Comparison of ENCODE assay signal across 9 cellular contexts in the genomic region with DNA sequence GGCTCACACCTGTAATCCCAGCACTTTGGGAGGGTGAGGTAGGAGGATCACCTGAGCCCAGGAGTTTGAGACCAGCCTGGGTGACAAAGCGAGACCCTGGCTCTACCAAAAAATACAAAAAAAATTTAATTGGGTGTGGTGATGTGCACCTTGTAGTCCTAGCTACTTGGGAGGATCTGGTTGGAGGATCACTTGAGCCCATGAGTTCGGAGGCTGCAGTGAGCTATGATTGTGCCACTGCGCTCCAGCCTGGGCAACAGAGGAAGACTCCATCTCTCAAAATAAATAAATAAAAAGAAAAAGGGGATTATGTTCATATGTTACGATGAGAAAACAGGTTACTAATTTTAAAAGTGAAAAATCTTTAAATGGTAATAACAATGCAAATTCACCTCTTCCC. TPM values are rescaled to one million over a fixed set of nuclear protein-coding genes. Genes with fewer than 3 reads are reported as not detected.
A peak's percentile ranks its signal among the peaks of the same experiment; 100 is the strongest.
DNase-seq lines count a peak whose midpoint lies in the region; ATAC-seq and TF ChIP-seq lines count a peak whose summit lies in the region.
"Had no signal": no experiment of that assay in that cellular context is flagged by ENCODE, and none has a peak within 500 bp of the region (broad histone marks: within the 10 kb centered on the region; RNA-seq: fewer than 3 reads in every experiment).

No MANE protein-coding gene starts in this region.

- peak overlapping the region in 3 of 5 donors; percentile 63 to 87 (median 79) for H3K9ac ChIP-seq in subcutaneous abdominal adipose tissue (ENCODE audit: low read length in 5 of 5)

- peak overlapping the region; percentile 60 to 72 for H3K4me3 ChIP-seq in gastroesophageal sphincter
- H3K4me3 ChIP-seq in subcutaneous abdominal adipose tissue (ENCODE audit: low read depth in 1 of 5, low read length in 5 of 5) = peak overlapping the region; percentile 35 to 96 (median 83)

- peak; percentile 21 for DNase-seq in activated CD4-positive, alpha-beta T cell treated with anti-CD3 and anti-CD28 coated beads for 48 hours
- no peak for DNase-seq in activated CD4-positive, alpha-beta T cell treated with anti-CD3 and anti-CD28 coated beads, Interleukin-2, amount 50 U/mL, for 1 hour
- no peak for DNase-seq in WTC11 (ENCODE audit: low spot score)
- no peak for DNase-seq in NCI-H2029 (lab: John Stamatoyannopoulos, UW)
- DNase-seq in NCI-H2196 treated with DMSO at 0.1 percent for 48 hours (lab: John Stamatoyannopoulos, UW; ENCODE audit: unreplicated experiment) = no peak
- no peak for DNase-seq in NCI-H69 (lab: John Stamatoyannopoulos, UW)
- DNase-seq: NCI-H2227 treated with DMSO at 0.1 percent for 48 hours had no signal

- peak overlapping the region; percentile 45 for H3K4me3 Mint-ChIP-seq in WTC11

- H3K36me3 ChIP-seq in gastroesophageal sphincter = peaks cover 0 to 9% of the 10 kb centered on the region in 2 donors
- peaks cover 0 to 9% (median 4%) of the 10 kb centered on the region in 5 donors for H3K36me3 ChIP-seq in subcutaneous abdominal adipose tissue (ENCODE audit: control insufficient read depth in 5 of 5, insufficient read depth in 5 of 5, low read length in 5 of 5)

- H3K9me3 ChIP-seq in gastroesophageal sphincter (no peaks in the 10 kb centered on the region), subcutaneous abdominal adipose tissue (ENCODE audit: control insufficient read depth in 5 of 5, low read length in 5 of 5) (no peaks in the 10 kb centered on the region)

- TF ChIP-seq CTCF in WTC11 (IDR thresholded peaks at IDR 0.05) = no peak
- TF ChIP-seq CTCF in gastroesophageal sphincter (IDR thresholded peaks at IDR 0.05) = no peak

- 72 to 75% methylated on average over 4 of the region's 4 CpGs for WGBS in gastroesophageal sphincter (ENCODE audit: low coverage in 1 of 2), 2 donors

- POLR2A ChIA-PET in WTC11 (lab: Charles Lee) = no interaction called here

- peaks cover 21% of the 10 kb centered on the region for H3K4me1 Mint-ChIP-seq in WTC11

- H3K27ac Mint-ChIP-seq in WTC11 = no peak overlapping the region

- CTCF ChIA-PET in WTC11 (lab: Charles Lee) = interaction anchor here (1.2 to 3.2 kb wide), 6 partner anchors 16 to 163 kb away, joined by 3 to 26 read pairs (median 10); no protein-coding TSS in a partner anchor

- H3K27me3 ChIP-seq in gastroesophageal sphincter (no peaks in the 10 kb centered on the region), subcutaneous abdominal adipose tissue (ENCODE audit: control insufficient read depth in 5 of 5, insufficient read depth in 4 of 5, low read length in 5 of 5) (no peaks in the 10 kb centered on the region)

- H3K9me3 Mint-ChIP-seq in WTC11 = no peaks in the 10 kb centered on the region

- peaks cover 5% of the 10 kb centered on the region; the same call in 1 of the 2 replicates for H3K36me3 Mint-ChIP-seq in WTC11

- no peak for ATAC-seq in WTC11
- ATAC-seq in gastroesophageal sphincter = no peak

- H3K4me1 ChIP-seq in gastroesophageal sphincter (peaks cover 0 to 48% (median 4%) of the 10 kb centered on the region in 3 donors), subcutaneous abdominal adipose tissue (ENCODE audit: control insufficient read depth in 5 of 5, insufficient read depth in 5 of 5, low read length in 5 of 5) (peaks cover 0 to 37% (median 32%) of the 10 kb centered on the region in 5 donors)

- no peak for TF ChIP-seq EP300 in gastroesophageal sphincter (IDR thresholded peaks at IDR 0.05)

- H3K27ac ChIP-seq in gastroesophageal sphincter (peak overlapping the region in 2 of 4 donors; percentile 81 to 84), subcutaneous abdominal adipose tissue (ENCODE audit: low read depth, low read length) (peak overlapping the region; percentile 71)

- peaks cover 38% of the 10 kb centered on the region for H3K27me3 Mint-ChIP-seq in WTC11 (ENCODE audit: low read depth)

- no peak for TF ChIP-seq POLR2A in gastroesophageal sphincter (IDR thresholded peaks at IDR 0.05)

TF ChIP-seq in WTC11, 78 proteins besides CTCF, POLR2A, EP300 and RAD21 (continues in another document):
- TF ChIP-seq NFYB (CRISPR knock-in tag; conservative IDR thresholded peaks at IDR 0.05; ENCODE audit: low read depth) = no peak
- TF ChIP-seq, protein P1, sequence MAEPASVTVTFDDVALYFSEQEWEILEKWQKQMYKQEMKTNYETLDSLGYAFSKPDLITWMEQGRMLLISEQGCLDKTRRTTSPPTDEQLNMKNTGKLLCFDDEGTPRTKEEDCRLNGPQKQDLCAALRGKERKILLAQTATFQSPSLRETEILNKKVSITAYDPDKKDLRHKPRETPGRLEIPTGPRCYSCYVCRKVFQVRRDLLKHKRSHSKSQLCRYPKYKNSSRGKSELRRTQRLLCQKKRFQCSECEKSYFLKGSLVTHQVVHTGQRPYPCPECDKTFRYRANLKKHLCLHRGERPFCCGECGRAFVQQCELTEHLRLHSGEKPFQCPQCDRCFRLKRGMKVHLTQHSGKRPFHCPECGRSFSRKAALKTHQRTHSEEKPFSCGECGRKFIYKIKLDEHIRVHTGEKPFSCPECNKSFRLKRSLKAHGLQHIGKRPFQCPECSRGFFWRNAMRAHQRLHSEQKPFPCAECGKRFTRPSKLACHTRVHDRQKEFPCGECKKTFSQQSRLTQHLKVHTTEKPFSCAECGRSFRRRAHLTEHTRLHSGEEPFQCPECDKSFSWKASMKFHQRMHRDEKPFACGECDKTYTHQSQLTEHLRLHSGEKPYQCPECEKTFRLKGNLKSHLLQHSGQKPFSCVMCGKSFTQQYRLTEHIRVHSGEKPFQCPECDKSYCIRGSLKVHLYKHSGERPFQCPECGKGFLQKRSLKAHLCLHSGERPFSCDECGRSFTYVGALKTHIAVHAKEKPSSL (CRISPR knock-in tag; conservative IDR thresholded peaks at IDR 0.05) = no peak
- no peak for TF ChIP-seq MXD4 (CRISPR knock-in tag; IDR thresholded peaks at IDR 0.05; ENCODE audit: borderline replicate concordance)
- TF ChIP-seq, protein P2, sequence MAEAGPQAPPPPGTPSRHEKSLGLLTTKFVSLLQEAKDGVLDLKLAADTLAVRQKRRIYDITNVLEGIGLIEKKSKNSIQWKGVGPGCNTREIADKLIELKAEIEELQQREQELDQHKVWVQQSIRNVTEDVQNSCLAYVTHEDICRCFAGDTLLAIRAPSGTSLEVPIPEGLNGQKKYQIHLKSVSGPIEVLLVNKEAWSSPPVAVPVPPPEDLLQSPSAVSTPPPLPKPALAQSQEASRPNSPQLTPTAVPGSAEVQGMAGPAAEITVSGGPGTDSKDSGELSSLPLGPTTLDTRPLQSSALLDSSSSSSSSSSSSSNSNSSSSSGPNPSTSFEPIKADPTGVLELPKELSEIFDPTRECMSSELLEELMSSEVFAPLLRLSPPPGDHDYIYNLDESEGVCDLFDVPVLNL (CRISPR knock-in tag; IDR thresholded peaks at IDR 0.05; ENCODE audit: borderline replicate concordance, low read depth) = no peak
- TF ChIP-seq ELF4 (CRISPR knock-in tag; IDR thresholded peaks at IDR 0.05; ENCODE audit: low read depth) = no peak
- TF ChIP-seq, protein P3, sequence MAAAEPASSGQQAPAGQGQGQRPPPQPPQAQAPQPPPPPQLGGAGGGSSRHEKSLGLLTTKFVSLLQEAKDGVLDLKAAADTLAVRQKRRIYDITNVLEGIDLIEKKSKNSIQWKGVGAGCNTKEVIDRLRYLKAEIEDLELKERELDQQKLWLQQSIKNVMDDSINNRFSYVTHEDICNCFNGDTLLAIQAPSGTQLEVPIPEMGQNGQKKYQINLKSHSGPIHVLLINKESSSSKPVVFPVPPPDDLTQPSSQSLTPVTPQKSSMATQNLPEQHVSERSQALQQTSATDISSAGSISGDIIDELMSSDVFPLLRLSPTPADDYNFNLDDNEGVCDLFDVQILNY (CRISPR knock-in tag; IDR thresholded peaks at IDR 0.05) = no peak
- TF ChIP-seq CREM (CRISPR knock-in tag; IDR thresholded peaks at IDR 0.05) = no peak
- no peak for TF ChIP-seq ZNF671 (CRISPR knock-in tag; IDR thresholded peaks at IDR 0.05)
- TF ChIP-seq JUN (CRISPR knock-in tag; IDR thresholded peaks at IDR 0.05) = no peak
- TF ChIP-seq, protein P4, sequence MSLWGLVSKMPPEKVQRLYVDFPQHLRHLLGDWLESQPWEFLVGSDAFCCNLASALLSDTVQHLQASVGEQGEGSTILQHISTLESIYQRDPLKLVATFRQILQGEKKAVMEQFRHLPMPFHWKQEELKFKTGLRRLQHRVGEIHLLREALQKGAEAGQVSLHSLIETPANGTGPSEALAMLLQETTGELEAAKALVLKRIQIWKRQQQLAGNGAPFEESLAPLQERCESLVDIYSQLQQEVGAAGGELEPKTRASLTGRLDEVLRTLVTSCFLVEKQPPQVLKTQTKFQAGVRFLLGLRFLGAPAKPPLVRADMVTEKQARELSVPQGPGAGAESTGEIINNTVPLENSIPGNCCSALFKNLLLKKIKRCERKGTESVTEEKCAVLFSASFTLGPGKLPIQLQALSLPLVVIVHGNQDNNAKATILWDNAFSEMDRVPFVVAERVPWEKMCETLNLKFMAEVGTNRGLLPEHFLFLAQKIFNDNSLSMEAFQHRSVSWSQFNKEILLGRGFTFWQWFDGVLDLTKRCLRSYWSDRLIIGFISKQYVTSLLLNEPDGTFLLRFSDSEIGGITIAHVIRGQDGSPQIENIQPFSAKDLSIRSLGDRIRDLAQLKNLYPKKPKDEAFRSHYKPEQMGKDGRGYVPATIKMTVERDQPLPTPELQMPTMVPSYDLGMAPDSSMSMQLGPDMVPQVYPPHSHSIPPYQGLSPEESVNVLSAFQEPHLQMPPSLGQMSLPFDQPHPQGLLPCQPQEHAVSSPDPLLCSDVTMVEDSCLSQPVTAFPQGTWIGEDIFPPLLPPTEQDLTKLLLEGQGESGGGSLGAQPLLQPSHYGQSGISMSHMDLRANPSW (CRISPR knock-in tag; conservative IDR thresholded peaks at IDR 0.05; ENCODE audit: low read depth) = no peak
- no peak for TF ChIP-seq TEAD1 (CRISPR knock-in tag; IDR thresholded peaks at IDR 0.05)
- TF ChIP-seq NR2C2 (CRISPR knock-in tag; IDR thresholded peaks at IDR 0.05) = no peak
- TF ChIP-seq, protein P5, sequence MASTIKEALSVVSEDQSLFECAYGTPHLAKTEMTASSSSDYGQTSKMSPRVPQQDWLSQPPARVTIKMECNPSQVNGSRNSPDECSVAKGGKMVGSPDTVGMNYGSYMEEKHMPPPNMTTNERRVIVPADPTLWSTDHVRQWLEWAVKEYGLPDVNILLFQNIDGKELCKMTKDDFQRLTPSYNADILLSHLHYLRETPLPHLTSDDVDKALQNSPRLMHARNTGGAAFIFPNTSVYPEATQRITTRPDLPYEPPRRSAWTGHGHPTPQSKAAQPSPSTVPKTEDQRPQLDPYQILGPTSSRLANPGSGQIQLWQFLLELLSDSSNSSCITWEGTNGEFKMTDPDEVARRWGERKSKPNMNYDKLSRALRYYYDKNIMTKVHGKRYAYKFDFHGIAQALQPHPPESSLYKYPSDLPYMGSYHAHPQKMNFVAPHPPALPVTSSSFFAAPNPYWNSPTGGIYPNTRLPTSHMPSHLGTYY (CRISPR knock-in tag; IDR thresholded peaks at IDR 0.05) = no peak
- no peak for TF ChIP-seq ETV6 (CRISPR knock-in tag; IDR thresholded peaks at IDR 0.05)

RNA-seq across cellular contexts. Expression of a gene that starts 1.0 kb away (rescaled TPM):
- total RNA-seq in WTC11 (2021) (4.3 to 5.0 TPM (median 4.4 TPM) in 3 replicates), gastroesophageal sphincter (10 to 100 TPM in 2 of 4 donors, 1 to 10 TPM in 2; 6.4 to 15.5 (median 10.8) TPM)

RNA-seq across cellular contexts. Expression of a gene that starts 33.0 kb away (rescaled TPM):
- 78.8 to 109 TPM (median 86.2 TPM) in 3 replicates for total RNA-seq in WTC11 (2021)
- 10 to 100 TPM in 2 of 4 donors, 1 to 10 TPM in 2; 8.1 to 31.9 (median 15.5) TPM for total RNA-seq in gastroesophageal sphincter
